In the genomic region with DNA sequence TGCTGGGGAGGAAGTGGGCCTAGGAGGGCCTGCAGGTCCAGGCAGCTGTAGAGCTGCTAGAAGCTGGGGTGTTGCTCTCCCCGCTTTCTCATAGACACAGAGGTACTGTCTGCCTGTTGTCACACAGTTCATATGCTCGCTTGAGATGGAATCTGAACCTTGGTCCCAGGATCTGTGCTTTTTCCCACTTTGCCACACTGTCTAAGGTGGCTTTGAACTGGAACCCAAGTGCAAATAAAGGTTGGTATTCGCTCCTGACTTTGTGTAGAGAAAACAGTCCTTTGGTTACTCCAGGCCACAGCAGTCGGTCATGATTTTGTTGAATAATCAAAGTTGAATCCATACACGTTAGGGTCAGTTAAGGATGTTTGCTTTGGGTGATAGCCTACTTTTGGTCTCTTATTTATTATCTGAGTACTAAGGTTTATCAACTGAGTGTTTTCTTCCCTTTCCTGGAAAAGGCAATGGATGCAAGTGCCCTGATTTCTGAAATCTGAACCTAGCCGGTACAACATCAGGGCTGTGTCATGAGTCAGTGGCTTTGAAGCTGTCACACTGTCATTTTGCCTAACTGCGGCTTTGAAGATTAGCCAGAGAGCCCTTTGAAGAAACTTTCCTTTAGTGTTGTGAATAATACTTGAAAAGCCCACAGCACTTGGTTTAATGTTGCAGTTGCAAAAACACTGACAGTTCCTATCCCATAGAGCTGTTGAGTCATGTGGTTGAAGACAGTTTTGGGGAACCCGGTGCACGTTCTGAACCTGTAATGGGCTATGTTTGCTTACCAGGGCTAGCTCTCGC, we compare ENCODE assay signal across 12 cellular contexts. TPM values are rescaled to one million over a fixed set of nuclear protein-coding genes. Genes with fewer than 3 reads are reported as not detected.
DNase-seq lines count a peak whose midpoint lies in the region; ATAC-seq and TF ChIP-seq lines count a peak whose summit lies in the region.
"Had no signal": no experiment of that assay in that cellular context is flagged by ENCODE, and none has a peak within 500 bp of the region (broad histone marks: within the 10 kb centered on the region; RNA-seq: fewer than 3 reads in every experiment).

No MANE protein-coding gene starts in this region.

- H3K4me1 ChIP-seq in ascending aorta (peaks cover 10 to 32% of the 10 kb centered on the region in 2 donors), lower lobe of right lung (peaks cover 24% of the 10 kb centered on the region)

- H3K36me3 ChIP-seq in ascending aorta (peaks cover 43 to 48% of the 10 kb centered on the region in 2 donors), lower lobe of right lung (peaks cover 38% of the 10 kb centered on the region)

- H3K27me3 ChIP-seq in ascending aorta: no peaks in the 10 kb centered on the region
- H3K27me3 ChIP-seq in lower lobe of right lung (ENCODE audit: low read depth): no peaks in the 10 kb centered on the region

- peak overlapping the region; percentile 54 to 57 for H3K27ac ChIP-seq in ascending aorta
- H3K27ac ChIP-seq in lower lobe of right lung: no peak overlapping the region

- H3K9me3 ChIP-seq in ascending aorta: no peaks in the 10 kb centered on the region
- no peaks in the 10 kb centered on the region for H3K9me3 ChIP-seq in lower lobe of right lung

- TF ChIP-seq CTCF in ascending aorta (IDR thresholded peaks at IDR 0.05) (no peak), lower lobe of right lung (IDR thresholded peaks at IDR 0.05) (no peak)

- intact Hi-C loops in ascending aorta (cut with DNase I) (no loop called here), lower lobe of right lung (cut with DNase I) (no loop called here)

- peak; percentile 39 for DNase-seq in stimulated activated CD4-positive, alpha-beta T cell treated with anti-CD3 and anti-CD28 coated beads, Interleukin-15, amount 100 ng/mL, for 24 hours
- DNase-seq in stimulated activated CD4-positive, alpha-beta T cell treated with anti-CD3 and anti-CD28 coated beads, Interleukin-12 subunit alpha, Interleukin-12 subunit beta, amount 100 ng/mL, for 4 hours: no peak
- DNase-seq in ascending aorta (ENCODE audit: low spot score in 2 of 2) (no peak), lower lobe of right lung (no peak), HUDEP-2 (lab: John Stamatoyannopoulos, UW; ENCODE audit: unreplicated experiment in 76 of 76) (no peak), NCI-H2081 (lab: John Stamatoyannopoulos, UW) (no peak), NOMO-1 treated with dmso at 0.1 percent for 144 hours (lab: John Stamatoyannopoulos, UW; ENCODE audit: unreplicated experiment) (no peak)
- DNase-seq: C1 segment of cervical spinal cord, mesendoderm, NCI-H1092 treated with DMSO at 0.1 percent for 48 hours had no signal

- ATAC-seq in lower lobe of right lung (peak; percentile 44 to 54), HG02885 (IDR thresholded peaks at IDR 0.05; ENCODE audit: poor library complexity, unreplicated experiment) (no peak)
- ATAC-seq: esophagus mucosa had no signal

- no peak overlapping the region for H3K4me3 ChIP-seq in ascending aorta
- H3K4me3 ChIP-seq in lower lobe of right lung: no peak overlapping the region

RNA-seq across cellular contexts. Expression of gene HABP4, which starts 41.3 kb away (rescaled TPM):
- total RNA-seq in ascending aorta (26.9 TPM), lower lobe of right lung (9.8 TPM)
